ENCODE assay signal across 9 cellular contexts in the genomic region with DNA sequence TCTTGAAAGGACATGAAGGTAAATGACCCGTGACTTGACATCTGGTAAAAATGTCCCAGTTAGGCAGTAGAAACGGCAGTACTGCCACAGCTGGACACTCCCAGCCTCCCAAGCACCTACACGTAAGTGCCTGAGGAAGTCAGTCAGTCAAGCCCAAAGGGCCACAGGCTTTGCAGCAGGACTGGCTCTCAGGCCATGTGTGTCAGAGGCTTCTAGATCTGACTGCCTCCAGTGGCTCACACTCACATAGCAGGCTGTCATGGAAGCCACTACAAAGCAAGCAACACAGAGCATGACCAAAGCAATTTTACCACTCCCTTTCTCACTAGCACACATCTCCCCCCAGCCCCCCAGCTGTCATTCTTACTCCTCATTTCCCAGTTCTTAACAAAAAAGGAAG.
DNase-seq lines count a peak whose midpoint lies in the region; ATAC-seq and TF ChIP-seq lines count a peak whose summit lies in the region.
"Had no signal": no experiment of that assay in that cellular context is flagged by ENCODE, and none has a peak within 500 bp of the region (broad histone marks: within the 10 kb centered on the region; RNA-seq: fewer than 3 reads in every experiment).

No MANE protein-coding gene starts in this region.

- TF ChIP-seq CTCF in C4-2B (conservative IDR thresholded peaks at IDR 0.05), result peak; percentile 23; the same call in 1 of the 2 replicates

- DNase-seq in RKO (ENCODE audit: low spot score) (peak; percentile 55), iPS-NIHi11 (ENCODE audit: low spot score) (peak; percentile 55), epidermal melanocyte (ENCODE audit: insufficient read length, low spot score) (no peak), GOT3 (lab: John Stamatoyannopoulos, UW) (no peak)

- H3K27ac ChIP-seq in C4-2B, result no peak overlapping the region
- H3K27ac ChIP-seq: thoracic aorta had no signal

- peak; percentile 86 for ATAC-seq in GM19351 (IDR thresholded peaks at IDR 0.05; ENCODE audit: unreplicated experiment)
- no peak for ATAC-seq in HG03135 (IDR thresholded peaks at IDR 0.05; ENCODE audit: unreplicated experiment)
- ATAC-seq in GM21367 (IDR thresholded peaks at IDR 0.05; ENCODE audit: unreplicated experiment), result no peak

Comparison
In these comparisons a context has a peak if more than half of its experiments do, and no peak if none do; other contexts are left out.
1. DNase-seq: peak in RKO (single experiment) and iPS-NIHi11 (single experiment); none in epidermal melanocyte (single experiment) and GOT3 (single experiment).